In genomic region chr5:31648326-31648725, GRCh38 we compare ENCODE assay signal across 9 cellular contexts.
"Had no signal": no experiment of that assay in that cellular context is flagged by ENCODE, and none has a peak within 500 bp of the region (broad histone marks: within the 10 kb centered on the region; RNA-seq: fewer than 3 reads in every experiment).

No MANE protein-coding gene starts in this region.

- DNase-seq: H9, HCEC 1CT, HFFc6, IMR-90 had no signal

- FAIRE-seq: H1, H54, K562 had no signal

- H3K4me3 ChIP-seq: GM23338, K562 had no signal

- H3K9me3 Mint-ChIP-seq: GM23338, H9, HFFc6 had no signal

- H3K27ac Mint-ChIP-seq: GM23338, H9, HFFc6 had no signal

- ATAC-seq: GM23338, K562 had no signal

- H3K4me3 Mint-ChIP-seq: GM23338, H9, HFFc6 had no signal

- H3K4me2 ChIP-seq: GM23338 had no signal

- H3K4me1 Mint-ChIP-seq: GM23338 had no signal

- H3K27ac ChIP-seq: HL-60 had no signal

- H2AFZ ChIP-seq: GM23338 had no signal
